16 cellular contexts compared by ENCODE assay signal in the genomic region with DNA sequence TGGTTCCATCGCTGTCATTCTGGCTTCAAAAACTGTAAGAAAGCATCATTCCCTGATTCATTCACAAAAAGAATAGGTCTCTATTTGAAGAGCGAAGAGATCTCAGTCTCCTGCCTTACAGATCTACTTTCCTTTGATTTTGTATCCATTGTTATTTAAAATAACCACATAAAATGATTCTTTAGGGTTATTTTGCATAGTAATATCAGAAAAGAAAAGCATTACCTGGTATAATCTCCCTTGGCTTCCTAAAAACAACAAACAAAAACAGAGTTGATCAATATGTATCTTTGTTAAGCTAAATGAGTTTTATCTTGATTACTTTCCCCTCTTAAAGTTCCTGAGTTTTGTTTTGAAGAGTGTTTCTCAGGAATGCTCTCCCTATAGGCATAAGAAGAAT.
DNase-seq lines count a peak whose midpoint lies in the region; ATAC-seq and TF ChIP-seq lines count a peak whose summit lies in the region.
"Had no signal": no experiment of that assay in that cellular context is flagged by ENCODE, and none has a peak within 500 bp of the region (broad histone marks: within the 10 kb centered on the region; RNA-seq: fewer than 3 reads in every experiment).

No MANE protein-coding gene starts in this region.

- TF ChIP-seq CTCF in hepatocyte (IDR thresholded peaks at IDR 0.05; ENCODE audit: poor library complexity): no peak

- peaks cover 5% of the 10 kb centered on the region for H3K79me2 ChIP-seq in hepatocyte

- H3K4me1 Mint-ChIP-seq in T-helper 1 cell treated with Interleukin-12 subunit alpha and Interleukin-12 subunit beta and Interleukin-4 antibody, amounts not matched to agents 30 μg/mL and 1 μg/mL, for 36 hours (ENCODE audit: low read depth): peaks cover 10% of the 10 kb centered on the region
- H3K4me1 Mint-ChIP-seq in T-helper 17 cell: peaks cover 12% of the 10 kb centered on the region

- peak overlapping the region; percentile 64 for H3K4me2 ChIP-seq in hepatocyte

- H4K20me1 ChIP-seq in hepatocyte (ENCODE audit: insufficient read depth, poor library complexity, severe bottlenecking): no peaks in the 10 kb centered on the region

- H3K27me3 ChIP-seq in hepatocyte (no peaks in the 10 kb centered on the region), neuron (ENCODE audit: insufficient read depth, low read length) (no peaks in the 10 kb centered on the region)
- H3K27me3 ChIP-seq: esophagus squamous epithelium, heart left ventricle had no signal

- WGBS in hepatocyte (ENCODE audit: low lambda C conversion rate, missing lambda C conversion rate): 37% methylated on average over 2 of the region's 2 CpGs

- no peaks in the 10 kb centered on the region for H3K36me3 ChIP-seq in hepatocyte (replicated peaks; ENCODE audit: insufficient read depth, low read depth)
- no peaks in the 10 kb centered on the region for H3K36me3 ChIP-seq in neuron (ENCODE audit: insufficient read depth, low read length)
- H3K36me3 ChIP-seq: esophagus squamous epithelium had no signal

- H3K9me3 ChIP-seq in T-helper 17 cell (ENCODE audit: control insufficient read depth, low read length, poor library complexity, severe bottlenecking) (no peaks in the 10 kb centered on the region), hepatocyte (ENCODE audit: low read depth) (no peaks in the 10 kb centered on the region), neuron (ENCODE audit: low read length) (no peaks in the 10 kb centered on the region)
- H3K9me3 ChIP-seq: esophagus squamous epithelium, heart left ventricle had no signal

- H3K27ac ChIP-seq in hepatocyte: peak overlapping the region; percentile 16
- H3K27ac ChIP-seq: 22Rv1, esophagus squamous epithelium, heart left ventricle had no signal

- H3K4me3 ChIP-seq in hepatocyte (peak overlapping the region; percentile 4), neuron (ENCODE audit: low read length) (peak overlapping the region; percentile 53)
- H3K4me3 ChIP-seq: coronary artery had no signal

- H3K4me1 ChIP-seq in hepatocyte (ENCODE audit: insufficient read depth) (peaks cover 20% of the 10 kb centered on the region), neuron (ENCODE audit: insufficient read depth, low read length) (peaks cover 16% of the 10 kb centered on the region)
- H3K4me1 ChIP-seq: esophagus squamous epithelium, heart left ventricle had no signal

- H2AFZ ChIP-seq in hepatocyte: peak overlapping the region; percentile 22
- H2AFZ ChIP-seq in neuron (ENCODE audit: low read depth, low read length): peak overlapping the region; percentile 24

- peak overlapping the region; percentile 72 for H3K4me3 Mint-ChIP-seq in T-helper 1 cell treated with Interleukin-12 subunit alpha and Interleukin-12 subunit beta and Interleukin-4 antibody, amounts not matched to agents 30 μg/mL and 1 μg/mL, for 36 hours
- no peak overlapping the region for H3K4me3 Mint-ChIP-seq in T-helper 17 cell

- no peak for ATAC-seq in T-helper 17 cell
- no peak for ATAC-seq in GM21515 (IDR thresholded peaks at IDR 0.05; ENCODE audit: unreplicated experiment)
- ATAC-seq in GM19351 (IDR thresholded peaks at IDR 0.05; ENCODE audit: unreplicated experiment): no peak
- ATAC-seq: heart left ventricle; naive thymus-derived CD8-positive, alpha-beta T cell had no signal

- no peaks in the 10 kb centered on the region for H3K9me3 Mint-ChIP-seq in T-helper 1 cell treated with Interleukin-12 subunit alpha and Interleukin-12 subunit beta and Interleukin-4 antibody, amounts not matched to agents 30 μg/mL and 1 μg/mL, for 36 hours
- H3K9me3 Mint-ChIP-seq: naive thymus-derived CD8-positive, alpha-beta T cell had no signal

- no peaks in the 10 kb centered on the region for H3K9me2 ChIP-seq in hepatocyte (replicated peaks; ENCODE audit: insufficient read depth)

- H3K27ac Mint-ChIP-seq in T-helper 1 cell treated with Interleukin-12 subunit alpha and Interleukin-12 subunit beta and Interleukin-4 antibody, amounts not matched to agents 30 μg/mL and 1 μg/mL, for 36 hours: peak overlapping the region; percentile 27
- peak overlapping the region; percentile 83 for H3K27ac Mint-ChIP-seq in T-helper 17 cell
- H3K27ac Mint-ChIP-seq: naive thymus-derived CD8-positive, alpha-beta T cell had no signal

- H3K36me3 Mint-ChIP-seq in T-helper 1 cell treated with Interleukin-12 subunit alpha and Interleukin-12 subunit beta and Interleukin-4 antibody, amounts not matched to agents 30 μg/mL and 1 μg/mL, for 36 hours (ENCODE audit: low read depth): no peaks in the 10 kb centered on the region
- no peaks in the 10 kb centered on the region for H3K36me3 Mint-ChIP-seq in T-helper 17 cell (ENCODE audit: low read depth)
- H3K36me3 Mint-ChIP-seq: naive thymus-derived CD8-positive, alpha-beta T cell had no signal

- no peak for DNase-seq in T-helper 1 cell
- no peak for DNase-seq in T-helper 17 cell
- DNase-seq in hepatocyte (ENCODE audit: low spot score): no peak
- no peak for DNase-seq in NCI-H510A treated with DMSO at 0.1 percent for 48 hours (lab: John Stamatoyannopoulos, UW)
- DNase-seq: activated CD4-positive, CD25-positive, alpha-beta regulatory T cell; activated CD8-positive, alpha-beta memory T cell treated with anti-CD3 and anti-CD28 coated beads, Interleukin-2, amount 50 U/mL, for 48 hours; DMS79; esophagus squamous epithelium; heart left ventricle; naive thymus-derived CD8-positive, alpha-beta T cell had no signal

- H3K27me3 Mint-ChIP-seq in T-helper 1 cell treated with Interleukin-12 subunit alpha and Interleukin-12 subunit beta and Interleukin-4 antibody, amounts not matched to agents 30 μg/mL and 1 μg/mL, for 36 hours (ENCODE audit: low read depth): no peaks in the 10 kb centered on the region
- no peaks in the 10 kb centered on the region for H3K27me3 Mint-ChIP-seq in T-helper 17 cell
- H3K27me3 Mint-ChIP-seq: naive thymus-derived CD8-positive, alpha-beta T cell had no signal
